1 cellular context compared by ENCODE assay signal in genomic region chr15:70141376-70142071, GRCh38.
TF ChIP-seq lines count a peak whose summit lies in the region.

No MANE protein-coding gene starts in this region.

TF ChIP-seq in H1, 55 proteins besides CTCF, POLR2A, EP300 and RAD21 (continued from another document):
- TF ChIP-seq ZNF274 (IDR thresholded peaks at IDR 0.05; ENCODE audit: borderline replicate concordance, extremely low read depth, low read length) (no peak), SIN3A (conservative IDR thresholded peaks at IDR 0.05 in 1 of 2, IDR thresholded peaks at IDR 0.05 in 1 of 2; ENCODE audit: low read depth in 1 of 2, low read length in 2 of 2) (no peak)
